In the genomic region with DNA sequence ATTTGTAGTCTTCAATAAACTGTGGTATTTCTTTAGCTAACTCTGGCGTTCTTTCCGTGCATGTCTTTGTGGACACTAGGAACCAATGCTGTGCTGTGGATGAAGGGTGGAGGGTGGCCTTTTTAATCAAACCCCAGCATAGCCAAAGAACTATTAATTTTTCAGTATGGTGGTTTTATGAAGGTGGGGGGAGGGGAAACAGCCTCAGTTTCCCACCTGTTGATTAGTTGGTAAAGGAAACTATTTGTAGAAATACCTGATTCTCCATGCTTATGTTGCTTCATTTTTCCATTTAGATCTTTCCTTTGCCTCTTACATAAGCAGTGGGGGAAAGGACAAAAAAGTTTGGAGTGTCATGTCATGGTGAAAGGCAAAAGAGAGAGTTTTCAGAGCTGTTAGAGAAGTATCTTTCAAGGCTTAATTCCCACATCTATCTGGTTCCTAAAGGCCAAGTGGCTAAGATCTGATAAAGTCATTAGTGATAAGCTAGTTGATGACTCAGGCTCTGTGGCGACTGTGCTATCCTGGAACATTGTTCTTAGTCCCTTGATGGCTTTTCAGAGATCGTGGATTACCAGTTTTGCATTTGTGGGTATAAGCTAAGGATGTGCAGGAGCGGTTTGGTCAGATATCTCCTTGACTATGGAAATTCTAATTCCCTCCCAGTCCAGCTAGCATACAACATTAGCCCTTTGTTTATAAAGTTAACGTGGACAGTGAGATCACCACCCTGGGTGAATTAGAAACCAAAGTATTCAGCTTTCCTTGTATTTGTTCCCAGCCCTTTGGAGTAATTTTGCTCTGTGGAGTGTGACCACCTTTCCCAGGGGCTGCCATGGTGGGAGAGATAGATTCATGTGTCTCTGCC, we compare ENCODE assay signal across 17 cellular contexts. TPM values are rescaled to one million over a fixed set of nuclear protein-coding genes. Genes with fewer than 3 reads are reported as not detected.
A peak's percentile ranks its signal among the peaks of the same experiment; 100 is the strongest.
DNase-seq lines count a peak whose midpoint lies in the region; ATAC-seq, FAIRE-seq and TF ChIP-seq lines count a peak whose summit lies in the region.
"Had no signal": no experiment of that assay in that cellular context is flagged by ENCODE, and none has a peak within 500 bp of the region (broad histone marks: within the 10 kb centered on the region; RNA-seq: fewer than 3 reads in every experiment).

No MANE protein-coding gene starts in this region.

- H2BK15ac ChIP-seq in H9 (ENCODE audit: low read depth, low read length): no peak overlapping the region

- peak overlapping the region; percentile 33 for H3K27ac Mint-ChIP-seq in T-helper 1 cell treated with Interleukin-12 subunit alpha and Interleukin-12 subunit beta and Interleukin-4 antibody, amounts not matched to agents 30 μg/mL and 1 μg/mL, for 36 hours
- peak overlapping the region; percentile 36 for H3K27ac Mint-ChIP-seq in astrocyte (ENCODE audit: unreplicated experiment)
- peak overlapping the region; percentile 55 to 76 for H3K27ac Mint-ChIP-seq in natural killer cell
- H3K27ac Mint-ChIP-seq in H9: peak overlapping the region in 1 of 3 experiments; percentile 76; a peak in 2 of 7 replicates

- H3K27me3 ChIP-seq in astrocyte (ENCODE audit: insufficient read depth, low read length) (no peaks in the 10 kb centered on the region), H9 (ENCODE audit: insufficient read depth, low read length) (no peaks in the 10 kb centered on the region)
- H3K27me3 ChIP-seq: spleen had no signal

- peaks cover 66% of the 10 kb centered on the region for H4K20me1 ChIP-seq in astrocyte (ENCODE audit: insufficient read depth, low read length)
- no peaks in the 10 kb centered on the region for H4K20me1 ChIP-seq in H9 (ENCODE audit: control insufficient read depth, insufficient read depth, insufficient read length)

- no peak overlapping the region for H3K4me3 Mint-ChIP-seq in T-helper 1 cell treated with Interleukin-12 subunit alpha and Interleukin-12 subunit beta and Interleukin-4 antibody, amounts not matched to agents 30 μg/mL and 1 μg/mL, for 36 hours
- H3K4me3 Mint-ChIP-seq in astrocyte (ENCODE audit: unreplicated experiment) (peak overlapping the region; percentile 17), natural killer cell (no peak overlapping the region), H9 (no peak overlapping the region)

- no peak overlapping the region for H3T11ph ChIP-seq in H9 (ENCODE audit: low read length)

- no peak overlapping the region for H2AK5ac ChIP-seq in H9 (ENCODE audit: insufficient read length, low read length)

- H2BK120ac ChIP-seq in H9 (ENCODE audit: low read depth, low read length, poor library complexity, severe bottlenecking): no peak overlapping the region

- H3K9ac ChIP-seq in astrocyte (ENCODE audit: low read length): no peak overlapping the region
- H3K9ac ChIP-seq in H9 (ENCODE audit: extremely low read depth, insufficient read length, low read length): no peak overlapping the region

- H3K36me3 Mint-ChIP-seq in T-helper 1 cell treated with Interleukin-12 subunit alpha and Interleukin-12 subunit beta and Interleukin-4 antibody, amounts not matched to agents 30 μg/mL and 1 μg/mL, for 36 hours (ENCODE audit: low read depth): peaks cover 48% of the 10 kb centered on the region
- H3K36me3 Mint-ChIP-seq in astrocyte (ENCODE audit: low read depth, unreplicated experiment) (peaks cover 34% of the 10 kb centered on the region), natural killer cell (peaks cover 3% of the 10 kb centered on the region), H9 (ENCODE audit: insufficient read depth in 1 of 3, low read depth in 3 of 3) (peaks cover 37 to 88% (median 67%) of the 10 kb centered on the region in 3 experiments)

- H3K23ac ChIP-seq in H9 (ENCODE audit: insufficient read length, low read depth, low read length): no peak overlapping the region

- H3K36me3 ChIP-seq in astrocyte (ENCODE audit: insufficient read depth, low read length): peaks cover 74% of the 10 kb centered on the region

- no peak overlapping the region for H2BK20ac ChIP-seq in H9 (ENCODE audit: low read depth, low read length, poor library complexity, severe bottlenecking)

- no peak overlapping the region for H3K56ac ChIP-seq in H9 (ENCODE audit: insufficient read length, low read depth, low read length)

- H2BK5ac ChIP-seq in H9 (ENCODE audit: insufficient read length, low read length): no peak overlapping the region

- TF ChIP-seq CTCF in astrocyte (IDR thresholded peaks at IDR 0.05; ENCODE audit: insufficient read depth, low read depth, low read length) (no peak), natural killer cell (IDR thresholded peaks at IDR 0.05) (no peak), H9 (conservative IDR thresholded peaks at IDR 0.05) (no peak)

- peaks cover 32% of the 10 kb centered on the region for H3K4me1 Mint-ChIP-seq in T-helper 1 cell treated with Interleukin-12 subunit alpha and Interleukin-12 subunit beta and Interleukin-4 antibody, amounts not matched to agents 30 μg/mL and 1 μg/mL, for 36 hours (ENCODE audit: low read depth)
- H3K4me1 Mint-ChIP-seq in astrocyte (ENCODE audit: low read depth, unreplicated experiment): peaks cover 20% of the 10 kb centered on the region
- peaks cover 6 to 12% of the 10 kb centered on the region in 2 donors for H3K4me1 Mint-ChIP-seq in natural killer cell
- H3K4me1 Mint-ChIP-seq in H9: no peaks in the 10 kb centered on the region

- H4K5ac ChIP-seq in H9 (ENCODE audit: insufficient read length, low read depth, low read length): no peak overlapping the region

- H2AFZ ChIP-seq in astrocyte (ENCODE audit: low read depth, low read length) (no peak overlapping the region), H9 (ENCODE audit: low read length) (no peak overlapping the region)

- ATAC-seq in natural killer cell (no peak), GM19395 (IDR thresholded peaks at IDR 0.05; ENCODE audit: unreplicated experiment) (no peak)

- no peaks in the 10 kb centered on the region for H3K23me2 ChIP-seq in H9 (ENCODE audit: insufficient read length, low read depth, low read length, poor library complexity, severe bottlenecking)

- peak overlapping the region; percentile 2 for H3K27ac ChIP-seq in astrocyte (ENCODE audit: low read depth, low read length)
- no peak overlapping the region for H3K27ac ChIP-seq in H9 (ENCODE audit: insufficient read length, low read depth, low read length)

- no peak overlapping the region for H4K91ac ChIP-seq in H9 (ENCODE audit: insufficient read length, low read depth, low read length)

- no peak overlapping the region for H3K4me3 ChIP-seq in astrocyte (ENCODE audit: insufficient read depth, low read depth, low read length)
- H3K4me3 ChIP-seq: spleen had no signal

- no peak overlapping the region for H4K8ac ChIP-seq in H9 (replicated peaks; ENCODE audit: insufficient read length, low read depth, low read length)

- no peak overlapping the region for H2BK12ac ChIP-seq in H9 (ENCODE audit: insufficient read length, low read depth, low read length)

- no CpG with 5 or more reads among the region's 6 CpGs for WGBS in H9 (ENCODE audit: extremely low coverage, insufficient read length, low lambda C conversion rate)

- H3K9me3 Mint-ChIP-seq in T-helper 1 cell treated with Interleukin-12 subunit alpha and Interleukin-12 subunit beta and Interleukin-4 antibody, amounts not matched to agents 30 μg/mL and 1 μg/mL, for 36 hours: no peaks in the 10 kb centered on the region
- H3K9me3 Mint-ChIP-seq in astrocyte (ENCODE audit: unreplicated experiment) (no peaks in the 10 kb centered on the region), natural killer cell (no peaks in the 10 kb centered on the region), H9 (no peaks in the 10 kb centered on the region)

- H3K9me3 ChIP-seq in astrocyte (ENCODE audit: insufficient read depth, low read depth, low read length) (no peaks in the 10 kb centered on the region), H9 (ENCODE audit: control insufficient read depth, low read depth, low read length) (no peaks in the 10 kb centered on the region)
- H3K9me3 ChIP-seq: Caco-2, spleen had no signal

- peaks cover 9% of the 10 kb centered on the region for H3K4me1 ChIP-seq in astrocyte (ENCODE audit: insufficient read depth, low read length)
- H3K4me1 ChIP-seq in H9 (ENCODE audit: insufficient read depth, low read length): no peaks in the 10 kb centered on the region; the same call in 1 of the 2 replicates

- H3K79me2 ChIP-seq in astrocyte (ENCODE audit: insufficient read depth, low read length) (peaks cover 31% of the 10 kb centered on the region), H9 (ENCODE audit: insufficient read depth, low read length) (no peaks in the 10 kb centered on the region)

- H3K4me2 ChIP-seq in astrocyte (ENCODE audit: low read length) (no peak overlapping the region), H9 (ENCODE audit: insufficient read depth, insufficient read length, low read length) (no peak overlapping the region)

- no peak overlapping the region for H3K14ac ChIP-seq in H9 (ENCODE audit: insufficient read depth, low read length)

- H3K27me3 Mint-ChIP-seq in T-helper 1 cell treated with Interleukin-12 subunit alpha and Interleukin-12 subunit beta and Interleukin-4 antibody, amounts not matched to agents 30 μg/mL and 1 μg/mL, for 36 hours (ENCODE audit: low read depth): no peaks in the 10 kb centered on the region
- H3K27me3 Mint-ChIP-seq in astrocyte (ENCODE audit: low read depth, unreplicated experiment) (no peaks in the 10 kb centered on the region), natural killer cell (ENCODE audit: low read depth in 2 of 2) (no peaks in the 10 kb centered on the region), H9 (ENCODE audit: low read depth) (no peaks in the 10 kb centered on the region)

- FAIRE-seq in astrocyte (lab: Jason Lieb, UNC): no peak

- intact Hi-C loops in natural killer cell (cut with micrococcal nuclease): no loop called here
- intact Hi-C loops in posterior cingulate gyrus (cut with DNase I): no loop called here

- no peak overlapping the region for H3K18ac ChIP-seq in H9 (ENCODE audit: insufficient read length, low read depth, low read length)

- H3K79me1 ChIP-seq in H9 (ENCODE audit: insufficient read depth, low read depth, low read length, poor library complexity, severe bottlenecking): no peaks in the 10 kb centered on the region

- H3K4ac ChIP-seq in H9 (ENCODE audit: low read depth, low read length): no peak overlapping the region

- DNase-seq in T-helper 1 cell (no peak), M059J (ENCODE audit: low read depth) (peak; percentile 37), astrocyte (ENCODE audit: low read depth) (peak; percentile 26), natural killer cell (no peak), H9 (no peak), posterior cingulate gyrus (no peak)
- DNase-seq: 8988T; activated effector memory CD4-positive, alpha-beta T cell treated with Interleukin-2 at 50 U/mL for 16 hours; Caco-2; H7; hypothalamus; spleen had no signal

RNA-seq across cellular contexts. Expression of a gene that starts 8.7 kb away (rescaled TPM):
- total RNA-seq in M059J (2014; rRNA removed; shearing (Covaris generic)): 92.3 and 123 TPM in 2 replicates
- total RNA-seq in astrocyte (82.2 and 89.9 TPM in 2 replicates), natural killer cell (10 to 100 TPM; 36.5 to 52.8 (median 40.0) TPM), H9 (2021) (79.8 and 80.4 TPM in 2 replicates)

RNA-seq across cellular contexts. Expression of a gene that starts 42.9 kb away (rescaled TPM):
- 77.8 and 101 TPM in 2 replicates for total RNA-seq in M059J (2014; rRNA removed; shearing (Covaris generic))
- total RNA-seq in astrocyte (203 and 218 TPM in 2 replicates), natural killer cell (100 to 1,000 TPM; 195 to 220 (median 218) TPM), H9 (2021) (258 and 265 TPM in 2 replicates)

RNA-seq across cellular contexts. Expression of a gene that starts 57.2 kb away (rescaled TPM):
- total RNA-seq in M059J (2014; rRNA removed; shearing (Covaris generic)): not detected in 2 replicates
- total RNA-seq in astrocyte: 0.17 TPM in 1 of 2 replicates, not detected in the other
- total RNA-seq in natural killer cell: under 1 TPM in 1 of 3 donors, not detected in 2; 0.82 TPM
- not detected in 2 replicates for total RNA-seq in H9 (2021)
- total RNA-seq: H7, lower leg skin, SK-MEL-5, temporal lobe had no signal

RNA-seq across cellular contexts. Expression of a gene that starts 57.6 kb away (rescaled TPM):
- total RNA-seq in M059J (2014; rRNA removed; shearing (Covaris generic)): not detected in 2 replicates
- total RNA-seq in astrocyte: not detected in 2 replicates
- 1 to 10 TPM in 1 of 3 donors, not detected in 2; 1.2 TPM for total RNA-seq in natural killer cell
- not detected in 2 replicates for total RNA-seq in H9 (2021)
- total RNA-seq: Caco-2, H7, lower leg skin, SK-MEL-5, spleen, temporal lobe had no signal

Comparison
In these comparisons a context has a peak if more than half of its experiments do, and no peak if none do; other contexts are left out.
1. DNase-seq: peak in M059J (single experiment) and astrocyte (single experiment); none in T-helper 1 cell (0 of 5), natural killer cell (single experiment), H9 (single experiment) and posterior cingulate gyrus (0 of 10).